20 cellular contexts compared by ENCODE assay signal in the genomic region with DNA sequence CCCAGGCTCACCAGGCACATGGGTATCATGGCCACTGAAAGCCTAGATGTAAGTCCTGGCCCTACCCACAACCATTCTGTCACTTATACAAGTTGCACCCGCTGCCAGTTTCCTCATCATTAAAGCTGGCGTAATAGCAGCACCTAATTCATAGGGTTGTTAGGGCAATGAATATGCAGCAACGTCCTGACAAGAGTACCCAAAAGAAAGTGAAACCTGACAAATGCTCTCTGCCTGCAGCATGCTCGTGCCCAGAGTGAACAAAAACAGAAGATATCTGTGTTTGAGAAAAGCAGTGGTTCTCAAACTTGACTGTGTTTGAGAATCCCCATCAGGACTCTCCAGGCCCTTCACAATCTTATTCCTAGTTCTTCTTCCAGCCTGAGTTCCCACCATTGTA.
"Had no signal": no experiment of that assay in that cellular context is flagged by ENCODE, and none has a peak within 500 bp of the region (broad histone marks: within the 10 kb centered on the region; RNA-seq: fewer than 3 reads in every experiment).

No MANE protein-coding gene starts in this region.

- DNase-seq: activated CD4-positive, alpha-beta T cell treated with anti-CD3 and anti-CD28 coated beads for 48 hours; activated CD4-positive, CD25-positive, alpha-beta regulatory T cell; activated CD8-positive, alpha-beta T cell treated with anti-CD3 and anti-CD28 coated beads, Interleukin-2, amount 10 ng/mL, durations not matched to agents 7 days and 5 days; activated naive CD4-positive, alpha-beta T cell treated with anti-CD3 and anti-CD28 coated beads for 36 hours; activated T-cell treated with anti-CD3 and anti-CD28 coated beads, Interleukin-2, amount 50 U/mL, for 4 hours; body of pancreas; caudate nucleus; dorsolateral prefrontal cortex; endodermal cell; foreskin melanocyte; hypothalamus; lower lobe of right lung; nucleus accumbens; posterior cingulate gyrus; stimulated activated naive B cell treated with anti-CD40 and anti-IgM and Interleukin-4, amounts not matched to agents 10 μg/mL and 1 μg/mL and 100 μg/mL, for 72 hours; upper lobe of left lung had no signal

- H3K27me3 ChIP-seq: body of pancreas, dorsolateral prefrontal cortex, upper lobe of left lung had no signal

- H3K9me3 ChIP-seq: body of pancreas, lower lobe of right lung, thoracic aorta, upper lobe of left lung had no signal

- H3K4me3 ChIP-seq: body of pancreas, dorsolateral prefrontal cortex, lower lobe of right lung, thoracic aorta, upper lobe of left lung had no signal

- H3K4me1 ChIP-seq: body of pancreas, lower lobe of right lung, upper lobe of left lung had no signal

- H3K36me3 ChIP-seq: lower lobe of right lung, thoracic aorta, upper lobe of left lung had no signal

- FAIRE-seq: colon, keratinocyte had no signal

- ATAC-seq: activated CD8-positive, alpha-beta T cell treated with anti-CD3 and anti-CD28 coated beads, Interleukin-2, amount 10 ng/mL, durations not matched to agents 7 days and 5 days; activated T-cell treated with anti-CD3 and anti-CD28 coated beads, Interleukin-2, amount 50 U/mL, for 4 hours; body of pancreas; lower lobe of right lung; stimulated activated naive B cell treated with anti-CD40 and anti-IgM and Interleukin-4, amounts not matched to agents 10 μg/mL and 1 μg/mL and 100 μg/mL, for 72 hours had no signal

- H3K27ac ChIP-seq: body of pancreas, dorsolateral prefrontal cortex, epithelial cell of prostate, lower lobe of right lung, thoracic aorta, upper lobe of left lung had no signal
